ENCODE assay signal across 24 cellular contexts in genomic region chr16:11168386-11169065, GRCh38.
DNase-seq lines count a peak whose midpoint lies in the region; ATAC-seq and TF ChIP-seq lines count a peak whose summit lies in the region.
"Had no signal": no experiment of that assay in that cellular context is flagged by ENCODE, and none has a peak within 500 bp of the region (broad histone marks: within the 10 kb centered on the region; RNA-seq: fewer than 3 reads in every experiment).

No MANE protein-coding gene starts in this region.

- H3K36me3 ChIP-seq in WERI-Rb-1 (peaks cover 18% of the 10 kb centered on the region), heart right ventricle (peaks cover 0 to 48% (median 7%) of the 10 kb centered on the region in 9 donors)
- H3K36me3 ChIP-seq: transverse colon had no signal

- intact Hi-C loops in heart right ventricle (cut with DNase I): no loop called here

- DNase-seq in activated naive CD8-positive, alpha-beta T cell treated with anti-CD3 and anti-CD28 coated beads, Interleukin-2, amount 10 ng/mL, durations not matched to agents 7 days and 5 days: no peak
- DNase-seq in activated naive CD8-positive, alpha-beta T cell treated with anti-CD3 and anti-CD28 coated beads for 36 hours: no peak
- DNase-seq in WERI-Rb-1: peak; percentile 88
- DNase-seq in heart right ventricle: peak; percentile 34 to 37
- DNase-seq in superior temporal gyrus (ENCODE audit: extremely low spot score): peak; percentile 20
- no peak for DNase-seq in A172 (ENCODE audit: low spot score)
- no peak for DNase-seq in KG1 (lab: John Stamatoyannopoulos, UW)
- DNase-seq in activated T-cell treated with anti-CD3 and anti-CD28 coated beads, Interleukin-2, amount 50 U/mL, for 48 hours: no peak
- DNase-seq: activated CD8-positive, alpha-beta memory T cell treated with anti-CD3 and anti-CD28 coated beads for 24 hours; activated gamma-delta T cell; amygdala; DMS53; effector memory CD4-positive, alpha-beta T cell; hippocampal formation; naive thymus-derived CD4-positive, alpha-beta T cell; NCI-H1436 treated with DMSO at 0.1 percent for 48 hours; NCI-H510A; SHP77; stimulated activated CD4-positive, alpha-beta T cell treated with anti-CD3 and anti-CD28 coated beads, Interleukin-15, amount 100 ng/mL, for 24 hours; stimulated activated naive CD4-positive, alpha-beta T cell treated with Interleukin-2 at 50 U/mL for 16 hours; T-cell; transverse colon had no signal

- no peaks in the 10 kb centered on the region for H3K27me3 Mint-ChIP-seq in activated naive CD8-positive, alpha-beta T cell treated with anti-CD3 and anti-CD28 coated beads, Interleukin-2, amount 10 ng/mL, durations not matched to agents 7 days and 5 days
- no peaks in the 10 kb centered on the region for H3K27me3 Mint-ChIP-seq in activated naive CD8-positive, alpha-beta T cell treated with anti-CD3 and anti-CD28 coated beads for 36 hours
- H3K27me3 Mint-ChIP-seq: central memory CD8-positive, alpha-beta T cell; naive thymus-derived CD4-positive, alpha-beta T cell; T-cell had no signal

- H3K27ac Mint-ChIP-seq in activated naive CD8-positive, alpha-beta T cell treated with anti-CD3 and anti-CD28 coated beads, Interleukin-2, amount 10 ng/mL, durations not matched to agents 7 days and 5 days: peak overlapping the region; percentile 61
- H3K27ac Mint-ChIP-seq in activated naive CD8-positive, alpha-beta T cell treated with anti-CD3 and anti-CD28 coated beads for 36 hours: no peak overlapping the region
- H3K27ac Mint-ChIP-seq: T-cell had no signal

- H3K27ac ChIP-seq in WERI-Rb-1 (peak overlapping the region; percentile 88), heart right ventricle (peak overlapping the region in 6 of 10 donors; percentile 12 to 51 (median 30))
- H3K27ac ChIP-seq: transverse colon had no signal

- H3K4me1 ChIP-seq in heart right ventricle: peaks cover 0 to 16% (median 10%) of the 10 kb centered on the region in 9 donors

- H3K9me3 Mint-ChIP-seq in activated naive CD8-positive, alpha-beta T cell treated with anti-CD3 and anti-CD28 coated beads, Interleukin-2, amount 10 ng/mL, durations not matched to agents 7 days and 5 days: no peaks in the 10 kb centered on the region
- H3K9me3 Mint-ChIP-seq in activated naive CD8-positive, alpha-beta T cell treated with anti-CD3 and anti-CD28 coated beads for 36 hours: no peaks in the 10 kb centered on the region
- H3K9me3 Mint-ChIP-seq: central memory CD8-positive, alpha-beta T cell; naive thymus-derived CD4-positive, alpha-beta T cell; T-cell had no signal

- POLR2A ChIA-PET in activated naive CD8-positive, alpha-beta T cell treated with anti-CD3 and anti-CD28 coated beads, Interleukin-2, amount 10 ng/mL, durations not matched to agents 7 days and 5 days (lab: Charles Lee): interaction anchor here (1.6 kb wide), 1 partner anchor 27 kb away, joined by 4 read pairs; no protein-coding TSS in a partner anchor

- peaks cover 43% of the 10 kb centered on the region for H3K4me1 Mint-ChIP-seq in activated naive CD8-positive, alpha-beta T cell treated with anti-CD3 and anti-CD28 coated beads, Interleukin-2, amount 10 ng/mL, durations not matched to agents 7 days and 5 days
- peaks cover 7% of the 10 kb centered on the region for H3K4me1 Mint-ChIP-seq in activated naive CD8-positive, alpha-beta T cell treated with anti-CD3 and anti-CD28 coated beads for 36 hours
- H3K4me1 Mint-ChIP-seq: CD14-positive monocyte, T-cell had no signal

- TF ChIP-seq CTCF in WERI-Rb-1 (IDR thresholded peaks at IDR 0.05; ENCODE audit: low read depth, low read length) (no peak), heart right ventricle (IDR thresholded peaks at IDR 0.05) (no peak)

- H3K27me3 ChIP-seq in WERI-Rb-1 (ENCODE audit: insufficient read depth, low read depth, severe bottlenecking) (no peaks in the 10 kb centered on the region), heart right ventricle (no peaks in the 10 kb centered on the region)
- H3K27me3 ChIP-seq: transverse colon had no signal

- WGBS in heart right ventricle, 2 donors: 73 to 78% methylated on average over 10 of the region's 10 CpGs

- no peak overlapping the region for H3K4me3 ChIP-seq in WERI-Rb-1 (ENCODE audit: low read depth, low read length)
- no peak overlapping the region for H3K4me3 ChIP-seq in heart right ventricle
- H3K4me3 ChIP-seq: transverse colon had no signal

- H3K4me3 Mint-ChIP-seq in activated naive CD8-positive, alpha-beta T cell treated with anti-CD3 and anti-CD28 coated beads, Interleukin-2, amount 10 ng/mL, durations not matched to agents 7 days and 5 days: no peak overlapping the region
- no peak overlapping the region for H3K4me3 Mint-ChIP-seq in activated naive CD8-positive, alpha-beta T cell treated with anti-CD3 and anti-CD28 coated beads for 36 hours
- H3K4me3 Mint-ChIP-seq: CD14-positive monocyte; central memory CD8-positive, alpha-beta T cell; naive thymus-derived CD4-positive, alpha-beta T cell; T-cell had no signal

- H3K36me3 Mint-ChIP-seq in activated naive CD8-positive, alpha-beta T cell treated with anti-CD3 and anti-CD28 coated beads, Interleukin-2, amount 10 ng/mL, durations not matched to agents 7 days and 5 days: peaks cover 34% of the 10 kb centered on the region
- H3K36me3 Mint-ChIP-seq in activated naive CD8-positive, alpha-beta T cell treated with anti-CD3 and anti-CD28 coated beads for 36 hours: no peaks in the 10 kb centered on the region

- no peaks in the 10 kb centered on the region for H3K9me3 ChIP-seq in WERI-Rb-1 (ENCODE audit: severe bottlenecking)
- no peaks in the 10 kb centered on the region for H3K9me3 ChIP-seq in heart right ventricle
- H3K9me3 ChIP-seq: transverse colon had no signal

- ATAC-seq in activated naive CD8-positive, alpha-beta T cell treated with anti-CD3 and anti-CD28 coated beads, Interleukin-2, amount 10 ng/mL, durations not matched to agents 7 days and 5 days (ENCODE audit: low read depth): no peak
- peak; percentile 30 to 63 (median 50) for ATAC-seq in heart right ventricle
- ATAC-seq: naive thymus-derived CD4-positive, alpha-beta T cell; T-cell had no signal

Comparison
In these comparisons a context has a peak if more than half of its experiments do, and no peak if none do; other contexts are left out.
1. DNase-seq: peak in WERI-Rb-1 (single experiment), heart right ventricle (2 of 2) and superior temporal gyrus (single experiment); none in activated naive CD8-positive, alpha-beta T cell treated with anti-CD3 and anti-CD28 coated beads, Interleukin-2, amount 10 ng/mL, durations not matched to agents 7 days and 5 days (single experiment), activated naive CD8-positive, alpha-beta T cell treated with anti-CD3 and anti-CD28 coated beads for 36 hours (single experiment), A172 (single experiment), KG1 (single experiment) and activated T-cell treated with anti-CD3 and anti-CD28 coated beads, Interleukin-2, amount 50 U/mL, for 48 hours (0 of 2).